9 cellular contexts compared by ENCODE assay signal in the genomic region with DNA sequence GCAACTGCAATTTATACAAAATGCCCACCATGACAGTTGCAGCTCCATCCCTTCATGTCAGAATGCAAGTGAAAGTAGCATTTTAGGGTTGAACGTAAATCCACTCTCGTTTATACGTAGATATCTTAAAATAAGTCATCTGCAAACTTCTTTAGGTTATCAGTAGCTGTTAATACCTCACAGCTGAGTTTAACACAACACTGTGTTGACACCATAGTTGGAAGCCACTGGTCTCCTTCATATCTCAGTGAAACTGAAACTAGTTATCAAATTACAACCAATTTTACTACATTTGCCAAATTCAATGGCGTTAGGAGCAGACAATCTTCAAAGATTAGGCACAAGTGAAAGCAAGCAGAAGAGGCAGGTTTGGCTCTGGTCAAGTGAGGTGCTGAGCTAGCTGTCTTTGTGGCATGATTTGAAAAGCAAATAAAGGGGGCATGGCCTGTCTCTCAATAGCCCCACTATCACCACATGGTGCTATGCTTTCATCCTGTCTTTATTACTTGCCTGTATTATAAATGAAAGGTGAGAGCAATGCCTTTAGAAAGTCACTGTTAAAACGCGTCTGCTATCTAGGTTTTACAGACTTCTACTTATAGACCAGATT. TPM values are rescaled to one million over a fixed set of nuclear protein-coding genes. Genes with fewer than 3 reads are reported as not detected.
A peak's percentile ranks its signal among the peaks of the same experiment; 100 is the strongest.
DNase-seq lines count a peak whose midpoint lies in the region; ATAC-seq lines count a peak whose summit lies in the region.
"Had no signal": no experiment of that assay in that cellular context is flagged by ENCODE, and none has a peak within 500 bp of the region (broad histone marks: within the 10 kb centered on the region; RNA-seq: fewer than 3 reads in every experiment).

No MANE protein-coding gene starts in this region.

- H3K4me1 Mint-ChIP-seq in activated T-cell treated with anti-CD3 and anti-CD28 coated beads, Interleukin-2, amount 50 U/mL, for 4 hours (ENCODE audit: low read depth), result peaks cover 57% of the 10 kb centered on the region
- H3K4me1 Mint-ChIP-seq in stimulated activated effector memory CD8-positive, alpha-beta T cell treated with anti-CD3 and anti-CD28 coated beads, Interleukin-12 subunit alpha, Interleukin-12 subunit beta, amount 100 ng/mL, for 72 hours, result peaks cover 51% of the 10 kb centered on the region

- no peaks in the 10 kb centered on the region for H3K9me3 Mint-ChIP-seq in activated T-cell treated with anti-CD3 and anti-CD28 coated beads, Interleukin-2, amount 50 U/mL, for 4 hours
- no peaks in the 10 kb centered on the region for H3K9me3 Mint-ChIP-seq in stimulated activated effector memory CD8-positive, alpha-beta T cell treated with anti-CD3 and anti-CD28 coated beads, Interleukin-12 subunit alpha, Interleukin-12 subunit beta, amount 100 ng/mL, for 72 hours

- DNase-seq in activated T-cell treated with anti-CD3 and anti-CD28 coated beads, Interleukin-2, amount 50 U/mL, for 4 hours, result no peak
- no peak for DNase-seq in activated T-cell treated with anti-CD3 and anti-CD28 coated beads, Interleukin-2, amount 50 U/mL, for 1 hour
- DNase-seq in NCI-H526 (lab: John Stamatoyannopoulos, UW), result peak; percentile 58 to 64
- DNase-seq in stimulated activated effector memory CD8-positive, alpha-beta T cell treated with anti-CD3 and anti-CD28 coated beads, Interleukin-12 subunit alpha, Interleukin-12 subunit beta, amount 100 ng/mL, for 72 hours (ENCODE audit: low spot score in 2 of 2), result no peak
- no peak for DNase-seq in activated effector memory CD4-positive, alpha-beta T cell treated with anti-CD3 and anti-CD28 coated beads, Interleukin-2, amount 50 U/mL, for 16 hours
- no peak for DNase-seq in SIG-M5 (lab: John Stamatoyannopoulos, UW)
- no peak for DNase-seq in SIG-M5 treated with dmso at 0.1 percent for 504 hours (lab: John Stamatoyannopoulos, UW; ENCODE audit: unreplicated experiment)
- DNase-seq: activated CD4-positive, CD25-positive, alpha-beta regulatory T cell had no signal

- H3K4me3 Mint-ChIP-seq in activated T-cell treated with anti-CD3 and anti-CD28 coated beads, Interleukin-2, amount 50 U/mL, for 4 hours, result peak overlapping the region; percentile 8
- peak overlapping the region; percentile 51 for H3K4me3 Mint-ChIP-seq in stimulated activated effector memory CD8-positive, alpha-beta T cell treated with anti-CD3 and anti-CD28 coated beads, Interleukin-12 subunit alpha, Interleukin-12 subunit beta, amount 100 ng/mL, for 72 hours

- peak; percentile 52 to 66 for ATAC-seq in activated T-cell treated with anti-CD3 and anti-CD28 coated beads, Interleukin-2, amount 50 U/mL, for 4 hours
- peak; percentile 75 for ATAC-seq in HG02610 (IDR thresholded peaks at IDR 0.05; ENCODE audit: unreplicated experiment)
- ATAC-seq in stimulated activated effector memory CD8-positive, alpha-beta T cell treated with anti-CD3 and anti-CD28 coated beads, Interleukin-12 subunit alpha, Interleukin-12 subunit beta, amount 100 ng/mL, for 72 hours, result peak; percentile 94

- peak overlapping the region; percentile 90 for H3K27ac Mint-ChIP-seq in stimulated activated effector memory CD8-positive, alpha-beta T cell treated with anti-CD3 and anti-CD28 coated beads, Interleukin-12 subunit alpha, Interleukin-12 subunit beta, amount 100 ng/mL, for 72 hours

- no peaks in the 10 kb centered on the region for H3K27me3 Mint-ChIP-seq in activated T-cell treated with anti-CD3 and anti-CD28 coated beads, Interleukin-2, amount 50 U/mL, for 4 hours (ENCODE audit: low read depth)

- H3K36me3 Mint-ChIP-seq in activated T-cell treated with anti-CD3 and anti-CD28 coated beads, Interleukin-2, amount 50 U/mL, for 4 hours (ENCODE audit: insufficient read depth), result no peaks in the 10 kb centered on the region
- H3K36me3 Mint-ChIP-seq in stimulated activated effector memory CD8-positive, alpha-beta T cell treated with anti-CD3 and anti-CD28 coated beads, Interleukin-12 subunit alpha, Interleukin-12 subunit beta, amount 100 ng/mL, for 72 hours, result no peaks in the 10 kb centered on the region

RNA-seq across cellular contexts. Expression of gene PPP3CA, which starts 12.3 kb away (rescaled TPM):
- 10 to 100 TPM in 1 of 3 donors, 1 to 10 TPM in 2; 6.7 to 11.6 (median 9.4) TPM for total RNA-seq in activated T-cell treated with anti-CD3 and anti-CD28 coated beads, Interleukin-2, amount 50 U/mL, for 4 hours

Comparison
In these comparisons a context has a peak if more than half of its experiments do, and no peak if none do; other contexts are left out.
1. DNase-seq: peak in NCI-H526 (2 of 2); none in activated T-cell treated with anti-CD3 and anti-CD28 coated beads, Interleukin-2, amount 50 U/mL, for 4 hours (single experiment), activated T-cell treated with anti-CD3 and anti-CD28 coated beads, Interleukin-2, amount 50 U/mL, for 1 hour (single experiment), stimulated activated effector memory CD8-positive, alpha-beta T cell treated with anti-CD3 and anti-CD28 coated beads, Interleukin-12 subunit alpha, Interleukin-12 subunit beta, amount 100 ng/mL, for 72 hours (0 of 2), activated effector memory CD4-positive, alpha-beta T cell treated with anti-CD3 and anti-CD28 coated beads, Interleukin-2, amount 50 U/mL, for 16 hours (single experiment), SIG-M5 (single experiment) and SIG-M5 treated with dmso at 0.1 percent for 504 hours (single experiment).
2. Peak in every context shown above with its lines, with median percentiles within 50 percentile points of each other: ATAC-seq.